1 cellular context compared by ENCODE assay signal in the genomic region with DNA sequence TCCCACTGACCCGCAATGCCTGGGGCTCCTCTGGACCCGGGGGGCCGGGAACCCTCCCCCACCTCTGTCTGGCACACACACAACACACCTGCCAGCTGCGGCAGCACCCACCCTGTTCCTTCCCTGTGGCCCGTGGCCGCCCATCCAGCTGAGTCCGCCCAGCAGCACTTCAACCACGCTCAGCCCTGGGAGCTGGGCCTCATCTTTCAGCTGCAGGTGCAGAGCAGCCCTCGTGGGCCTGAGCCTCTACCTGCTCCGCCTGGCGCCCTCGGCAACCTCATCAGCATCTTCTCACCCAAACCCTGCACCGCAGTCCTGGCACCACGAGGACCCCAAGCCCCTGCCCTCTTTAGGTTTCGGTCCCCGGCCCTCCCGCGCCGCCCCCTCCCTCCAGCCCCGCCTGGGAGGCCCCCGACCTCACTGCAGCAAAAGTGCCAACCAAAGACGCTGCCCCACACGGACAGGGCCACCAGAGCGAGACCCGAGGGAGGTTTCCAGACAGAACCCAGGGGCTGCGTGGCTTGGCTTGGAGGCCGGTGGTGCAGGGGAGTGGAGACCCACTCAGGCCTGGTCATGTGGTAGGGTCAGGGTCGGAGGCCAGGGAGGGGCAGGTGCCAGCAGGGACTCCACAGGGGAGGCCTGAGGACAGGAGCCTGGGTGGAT.
TF ChIP-seq lines count a peak whose summit lies in the region.

No MANE protein-coding gene starts in this region.

TF ChIP-seq in GM12878, 131 proteins besides CTCF, POLR2A, EP300 and RAD21:
- TF ChIP-seq FOS (IDR thresholded peaks at IDR 0.05; ENCODE audit: borderline replicate concordance, extremely low read depth, insufficient read length), result no peak
- no peak for TF ChIP-seq JUND (IDR thresholded peaks at IDR 0.05; ENCODE audit: low read depth, low read length)
- no peak for TF ChIP-seq ZNF384 (IDR thresholded peaks at IDR 0.05; ENCODE audit: borderline replicate concordance, low read depth, low read length)
- no peak for TF ChIP-seq BRCA1 (IDR thresholded peaks at IDR 0.05; ENCODE audit: low read depth, low read length)
- no peak for TF ChIP-seq RUNX3 (IDR thresholded peaks at IDR 0.05; ENCODE audit: low read length)
- no peak for TF ChIP-seq WRNIP1 (IDR thresholded peaks at IDR 0.05; ENCODE audit: borderline replicate concordance, low read depth, low read length)
- TF ChIP-seq, protein P1, sequence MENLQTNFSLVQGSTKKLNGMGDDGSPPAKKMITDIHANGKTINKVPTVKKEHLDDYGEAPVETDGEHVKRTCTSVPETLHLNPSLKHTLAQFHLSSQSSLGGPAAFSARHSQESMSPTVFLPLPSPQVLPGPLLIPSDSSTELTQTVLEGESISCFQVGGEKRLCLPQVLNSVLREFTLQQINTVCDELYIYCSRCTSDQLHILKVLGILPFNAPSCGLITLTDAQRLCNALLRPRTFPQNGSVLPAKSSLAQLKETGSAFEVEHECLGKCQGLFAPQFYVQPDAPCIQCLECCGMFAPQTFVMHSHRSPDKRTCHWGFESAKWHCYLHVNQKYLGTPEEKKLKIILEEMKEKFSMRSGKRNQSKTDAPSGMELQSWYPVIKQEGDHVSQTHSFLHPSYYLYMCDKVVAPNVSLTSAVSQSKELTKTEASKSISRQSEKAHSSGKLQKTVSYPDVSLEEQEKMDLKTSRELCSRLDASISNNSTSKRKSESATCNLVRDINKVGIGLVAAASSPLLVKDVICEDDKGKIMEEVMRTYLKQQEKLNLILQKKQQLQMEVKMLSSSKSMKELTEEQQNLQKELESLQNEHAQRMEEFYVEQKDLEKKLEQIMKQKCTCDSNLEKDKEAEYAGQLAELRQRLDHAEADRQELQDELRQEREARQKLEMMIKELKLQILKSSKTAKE (IDR thresholded peaks at IDR 0.05; ENCODE audit: low read depth, poor library complexity, severe bottlenecking), result no peak
- no peak for TF ChIP-seq RB1 (IDR thresholded peaks at IDR 0.05; ENCODE audit: borderline replicate concordance)
- no peak for TF ChIP-seq ETV6 (conservative IDR thresholded peaks at IDR 0.05 in 1 of 2, IDR thresholded peaks at IDR 0.05 in 1 of 2; ENCODE audit: borderline replicate concordance in 1 of 2, low read depth in 1 of 2)
- TF ChIP-seq RFX5 (IDR thresholded peaks at IDR 0.05; ENCODE audit: low read depth, low read length), result no peak
- no peak for TF ChIP-seq CBX5 (IDR thresholded peaks at IDR 0.05; ENCODE audit: low read depth)
- no peak for TF ChIP-seq MYC (IDR thresholded peaks at IDR 0.05; ENCODE audit: insufficient read depth, insufficient read length, insufficient replicate concordance, low read length, severe bottlenecking)
- no peak for TF ChIP-seq POLR2AphosphoS2 (IDR thresholded peaks at IDR 0.05; ENCODE audit: low read depth, low read length)
- TF ChIP-seq, protein P2, sequence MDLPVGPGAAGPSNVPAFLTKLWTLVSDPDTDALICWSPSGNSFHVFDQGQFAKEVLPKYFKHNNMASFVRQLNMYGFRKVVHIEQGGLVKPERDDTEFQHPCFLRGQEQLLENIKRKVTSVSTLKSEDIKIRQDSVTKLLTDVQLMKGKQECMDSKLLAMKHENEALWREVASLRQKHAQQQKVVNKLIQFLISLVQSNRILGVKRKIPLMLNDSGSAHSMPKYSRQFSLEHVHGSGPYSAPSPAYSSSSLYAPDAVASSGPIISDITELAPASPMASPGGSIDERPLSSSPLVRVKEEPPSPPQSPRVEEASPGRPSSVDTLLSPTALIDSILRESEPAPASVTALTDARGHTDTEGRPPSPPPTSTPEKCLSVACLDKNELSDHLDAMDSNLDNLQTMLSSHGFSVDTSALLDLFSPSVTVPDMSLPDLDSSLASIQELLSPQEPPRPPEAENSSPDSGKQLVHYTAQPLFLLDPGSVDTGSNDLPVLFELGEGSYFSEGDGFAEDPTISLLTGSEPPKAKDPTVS (IDR thresholded peaks at IDR 0.05; ENCODE audit: low read depth, low read length), result no peak
- TF ChIP-seq FOXK2 (IDR thresholded peaks at IDR 0.05), result no peak
- no peak for TF ChIP-seq ESRRA (IDR thresholded peaks at IDR 0.05; ENCODE audit: low read length)
- TF ChIP-seq NRF1 (conservative IDR thresholded peaks at IDR 0.05; ENCODE audit: low read depth, low read length), result no peak
